ENCODE assay signal across 8 cellular contexts in genomic region chr22:18079706-18080230, GRCh38. TPM values are rescaled to one million over a fixed set of nuclear protein-coding genes. Genes with fewer than 3 reads are reported as not detected.
DNase-seq lines count a peak whose midpoint lies in the region; ATAC-seq, FAIRE-seq and TF ChIP-seq lines count a peak whose summit lies in the region.
"Had no signal": no experiment of that assay in that cellular context is flagged by ENCODE, and none has a peak within 500 bp of the region (broad histone marks: within the 10 kb centered on the region; RNA-seq: fewer than 3 reads in every experiment).

No MANE protein-coding gene starts in this region.

- peaks cover 16% of the 10 kb centered on the region for H3K4me1 ChIP-seq in Caco-2
- peaks cover 14 to 23% of the 10 kb centered on the region in 2 experiments for H3K4me1 ChIP-seq in HCT116 (ENCODE audit: control insufficient read depth in 1 of 2, insufficient read depth in 2 of 2, low read length in 2 of 2)

- no peak for FAIRE-seq in GM12891 (lab: Jason Lieb, UNC)

- no peak for TF ChIP-seq RAD21 in HCT116 (IDR thresholded peaks at IDR 0.05; ENCODE audit: low read depth)

- ATAC-seq in HCT116 (no peak), GM19455 (IDR thresholded peaks at IDR 0.05; ENCODE audit: unreplicated experiment) (no peak)
- no peak for ATAC-seq in naive thymus-derived CD8-positive, alpha-beta T cell

- no peaks in the 10 kb centered on the region for H3K9me3 Mint-ChIP-seq in Caco-2 (ENCODE audit: unreplicated experiment)
- H3K9me3 Mint-ChIP-seq in activated T-helper 2 cell treated with anti-CD3 and anti-CD28 coated beads, Interferon-gamma antibody, Interleukin-2, Interleukin-4, amounts not matched to agents 10 μg/mL and 5 μg/mL and 100 μg/mL, durations not matched to agents 14 hours and 24 hours and 36 hours = peaks cover 3% of the 10 kb centered on the region
- no peaks in the 10 kb centered on the region for H3K9me3 Mint-ChIP-seq in naive thymus-derived CD8-positive, alpha-beta T cell

- POLR2A ChIA-PET in Caco-2 (lab: Charles Lee) = no interaction called here
- POLR2A ChIA-PET in HCT116 (lab: Charles Lee) = no interaction called here
- POLR2A ChIA-PET in naive thymus-derived CD8-positive, alpha-beta T cell (lab: Charles Lee) = no interaction called here

- no peaks in the 10 kb centered on the region for H3K9me2 ChIP-seq in HCT116 (ENCODE audit: insufficient read depth)

- H3K27ac ChIP-seq in HCT116 (ENCODE audit: low read depth, low read length) = no peak overlapping the region
- H3K27ac ChIP-seq: tibial nerve had no signal

- H3K27me3 Mint-ChIP-seq in Caco-2 (ENCODE audit: insufficient read depth, unreplicated experiment) = no peaks in the 10 kb centered on the region
- H3K27me3 Mint-ChIP-seq in activated T-helper 2 cell treated with anti-CD3 and anti-CD28 coated beads, Interferon-gamma antibody, Interleukin-2, Interleukin-4, amounts not matched to agents 10 μg/mL and 5 μg/mL and 100 μg/mL, durations not matched to agents 14 hours and 24 hours and 36 hours (ENCODE audit: low read depth) = no peaks in the 10 kb centered on the region
- H3K27me3 Mint-ChIP-seq in naive thymus-derived CD8-positive, alpha-beta T cell = no peaks in the 10 kb centered on the region

- peaks cover 4% of the 10 kb centered on the region for H3K36me3 ChIP-seq in Caco-2 (ENCODE audit: control insufficient read depth, insufficient read depth, low read length)
- H3K36me3 ChIP-seq in HCT116 (ENCODE audit: control insufficient read depth in 1 of 2, insufficient read depth in 2 of 2, low read length in 2 of 2) = peaks cover 14 to 31% of the 10 kb centered on the region in 2 experiments; a peak in 3 of 4 replicates

- no peaks in the 10 kb centered on the region for H3K27me3 ChIP-seq in Caco-2 (replicated peaks; ENCODE audit: control insufficient read depth, insufficient read depth, low read length)
- no peaks in the 10 kb centered on the region for H3K27me3 ChIP-seq in HCT116 (ENCODE audit: insufficient read depth, low read length)
- H3K27me3 ChIP-seq: tibial nerve had no signal

- H3K4me1 Mint-ChIP-seq in Caco-2 (ENCODE audit: low read depth, unreplicated experiment) = peaks cover 24% of the 10 kb centered on the region
- H3K4me1 Mint-ChIP-seq in activated T-helper 2 cell treated with anti-CD3 and anti-CD28 coated beads, Interferon-gamma antibody, Interleukin-2, Interleukin-4, amounts not matched to agents 10 μg/mL and 5 μg/mL and 100 μg/mL, durations not matched to agents 14 hours and 24 hours and 36 hours (ENCODE audit: low read depth) = peaks cover 44% of the 10 kb centered on the region
- peaks cover 43 to 68% (median 57%) of the 10 kb centered on the region in 4 donors for H3K4me1 Mint-ChIP-seq in naive thymus-derived CD8-positive, alpha-beta T cell

- no peak overlapping the region for H2AFZ ChIP-seq in HCT116 (ENCODE audit: low read depth, low read length, poor library complexity, severe bottlenecking)

- H3K4me2 ChIP-seq in HCT116 (ENCODE audit: low read length) = peak overlapping the region; percentile 77; the same call in 1 of the 2 replicates

- H3K4me3 Mint-ChIP-seq in Caco-2 (ENCODE audit: unreplicated experiment) = peak overlapping the region; percentile 99
- H3K4me3 Mint-ChIP-seq in activated T-helper 2 cell treated with anti-CD3 and anti-CD28 coated beads, Interferon-gamma antibody, Interleukin-2, Interleukin-4, amounts not matched to agents 10 μg/mL and 5 μg/mL and 100 μg/mL, durations not matched to agents 14 hours and 24 hours and 36 hours (ENCODE audit: low read depth) = peak overlapping the region; percentile 93
- peak overlapping the region; percentile 45 to 98 (median 88) for H3K4me3 Mint-ChIP-seq in naive thymus-derived CD8-positive, alpha-beta T cell

- intact Hi-C loops in Caco-2 (cut with micrococcal nuclease; ENCODE audit: unreplicated experiment) = loop anchor here (5.0 kb wide), 4 partner anchors 57 to 522 kb away; partner anchors contain the start of gene MICAL3
- intact Hi-C loops in HCT116 (cut with micrococcal nuclease) = no loop called here
- intact Hi-C loops in activated T-helper 2 cell treated with anti-CD3 and anti-CD28 coated beads, Interferon-gamma antibody, Interleukin-2, Interleukin-4, amounts not matched to agents 10 μg/mL and 5 μg/mL and 100 μg/mL, durations not matched to agents 14 hours and 24 hours and 36 hours (cut with micrococcal nuclease) = loop anchor here (5.0 kb wide), 2 partner anchors 33 to 312 kb away; partner anchors contain the start of gene TUBA8

- no peaks in the 10 kb centered on the region for H4K20me1 ChIP-seq in HCT116 (ENCODE audit: insufficient read depth)

- no peak overlapping the region for H3K27ac Mint-ChIP-seq in Caco-2 (ENCODE audit: unreplicated experiment)
- no peak overlapping the region for H3K27ac Mint-ChIP-seq in activated T-helper 2 cell treated with anti-CD3 and anti-CD28 coated beads, Interferon-gamma antibody, Interleukin-2, Interleukin-4, amounts not matched to agents 10 μg/mL and 5 μg/mL and 100 μg/mL, durations not matched to agents 14 hours and 24 hours and 36 hours
- H3K27ac Mint-ChIP-seq in naive thymus-derived CD8-positive, alpha-beta T cell = peak overlapping the region in 9 of 10 donors; percentile 9 to 77 (median 49)

- TF ChIP-seq CTCF in Caco-2 (IDR thresholded peaks at IDR 0.05; ENCODE audit: insufficient read depth in 1 of 2, low read depth in 1 of 2, low read length in 1 of 2, severe bottlenecking in 1 of 2, unreplicated experiment in 1 of 2) (no peak), HCT116 (IDR thresholded peaks at IDR 0.05 in 2 of 3, conservative IDR thresholded peaks at IDR 0.05 in 1 of 3; ENCODE audit: borderline replicate concordance in 1 of 3, insufficient read depth in 1 of 3, low read depth in 2 of 3, low read length in 2 of 3) (no peak)

- H3K9me3 ChIP-seq in Caco-2 (no peaks in the 10 kb centered on the region), HCT116 (ENCODE audit: control insufficient read depth in 1 of 2, insufficient read depth in 1 of 2, low read depth in 1 of 2, low read length in 2 of 2) (no peaks in the 10 kb centered on the region)
- H3K9me3 ChIP-seq: tibial nerve had no signal

- RAD21 ChIA-PET in HCT116 (lab: Charles Lee; ENCODE audit: low non-redundant PET in 1 of 2, low total read pairs in 2 of 2, uncharacterized antibody in 2 of 2, unreplicated experiment in 2 of 2) = no interaction called here

- TF ChIP-seq POLR2A in HCT116 (IDR thresholded peaks at IDR 0.05; ENCODE audit: borderline replicate concordance, extremely low read depth, insufficient read depth, insufficient read length) (no peak), GM12891 (IDR thresholded peaks at IDR 0.05; ENCODE audit: low read depth, low read length) (no peak)

- no peak overlapping the region for H3K9ac ChIP-seq in HCT116 (ENCODE audit: low read length)

- DNase-seq in Caco-2 (no peak), HCT116 (ENCODE audit: low read depth, low spot score) (no peak), iPS-NIHi7 (ENCODE audit: extremely low spot score) (no peak), GM12891 (ENCODE audit: insufficient read length, low spot score) (no peak)
- DNase-seq in activated T-helper 2 cell treated with anti-CD3 and anti-CD28 coated beads, Interferon-gamma antibody, Interleukin-2, Interleukin-4, amounts not matched to agents 10 μg/mL and 5 μg/mL and 100 μg/mL, durations not matched to agents 14 hours and 24 hours and 36 hours (ENCODE audit: low spot score) = no peak
- no peak for DNase-seq in naive thymus-derived CD8-positive, alpha-beta T cell

- no peak overlapping the region for H3K4me3 ChIP-seq in Caco-2 (ENCODE audit: low read depth, low read length)
- no peak overlapping the region for H3K4me3 ChIP-seq in HCT116 (replicated peaks in 1 of 2; ENCODE audit: low read depth in 1 of 2, low read length in 2 of 2)

- no TSS peak for BruUV-seq in Caco-2 (replicated peaks; lab: Mats Ljungman, UMichigan)
- BruUV-seq in HCT116 (replicated peaks; lab: Mats Ljungman, UMichigan) = no TSS peak

- H3K79me2 ChIP-seq in HCT116 (ENCODE audit: insufficient read depth, low read length) = peaks cover 51% of the 10 kb centered on the region

- peaks cover 59% of the 10 kb centered on the region for H3K36me3 Mint-ChIP-seq in Caco-2 (ENCODE audit: insufficient read depth, unreplicated experiment)
- H3K36me3 Mint-ChIP-seq in activated T-helper 2 cell treated with anti-CD3 and anti-CD28 coated beads, Interferon-gamma antibody, Interleukin-2, Interleukin-4, amounts not matched to agents 10 μg/mL and 5 μg/mL and 100 μg/mL, durations not matched to agents 14 hours and 24 hours and 36 hours (ENCODE audit: low read depth) = peaks cover 54% of the 10 kb centered on the region
- H3K36me3 Mint-ChIP-seq in naive thymus-derived CD8-positive, alpha-beta T cell = peaks cover 5 to 58% (median 15%) of the 10 kb centered on the region in 3 donors

- CTCF ChIA-PET in Caco-2 (lab: Charles Lee) = interaction anchor here (0.9 kb wide), 1 partner anchor 23 kb away, joined by 6 read pairs; no protein-coding TSS in a partner anchor
- CTCF ChIA-PET in HCT116 (lab: Charles Lee) = interaction anchor here (1.6 kb wide), 1 partner anchor 55 kb away, joined by 3 read pairs; the partner anchor contains the start of gene MICAL3

RNA-seq across cellular contexts. Expression of gene PEX26, which starts 2.0 kb away (rescaled TPM):
- total RNA-seq in Caco-2 (2022) (37.9 and 40.6 TPM in 2 replicates), HCT116 (2021; ENCODE audit: unreplicated experiment) (26.4 TPM)
- polyA plus RNA-seq in HCT116 (2012) = 13.0 and 14.9 TPM in 2 replicates
- total RNA-seq in activated T-helper 2 cell treated with anti-CD3 and anti-CD28 coated beads, Interferon-gamma antibody, Interleukin-2, Interleukin-4, amounts not matched to agents 10 μg/mL and 5 μg/mL and 100 μg/mL, durations not matched to agents 14 hours and 24 hours and 36 hours = 47.3 and 47.8 TPM in 2 replicates
- 10 to 100 TPM; 39.3 to 41.2 TPM for total RNA-seq in naive thymus-derived CD8-positive, alpha-beta T cell
- polyA plus RNA-seq in naive thymus-derived CD8-positive, alpha-beta T cell = 1 to 10 TPM; 2.6 to 4.5 (median 3.8) TPM
- 25.1 TPM for polyA plus RNA-seq in GM12891 (2012; ENCODE audit: low read depth, missing spikeins)

RNA-seq across cellular contexts. Expression of gene TUBA8, which starts 30.8 kb away (rescaled TPM):
- total RNA-seq in Caco-2 (2022) (0.56 and 0.73 TPM in 2 replicates), HCT116 (2021; ENCODE audit: unreplicated experiment) (2.3 TPM)
- polyA plus RNA-seq in HCT116 (2012) = 0.91 and 1.1 TPM in 2 replicates
- 1.8 and 2.3 TPM in 2 replicates for total RNA-seq in activated T-helper 2 cell treated with anti-CD3 and anti-CD28 coated beads, Interferon-gamma antibody, Interleukin-2, Interleukin-4, amounts not matched to agents 10 μg/mL and 5 μg/mL and 100 μg/mL, durations not matched to agents 14 hours and 24 hours and 36 hours
- 1 to 10 TPM; 2.9 to 3.9 TPM for total RNA-seq in naive thymus-derived CD8-positive, alpha-beta T cell
- polyA plus RNA-seq in naive thymus-derived CD8-positive, alpha-beta T cell = 1 to 10 TPM in 1 of 3 donors, under 1 TPM in 1, not detected in 1; 0.80 to 1.3 TPM
- 17.9 TPM for polyA plus RNA-seq in GM12891 (2012; ENCODE audit: low read depth, missing spikeins)

RNA-seq across cellular contexts. Expression of gene MICAL3, which starts 55.4 kb away (rescaled TPM):
- total RNA-seq in Caco-2 (2022) (65.6 and 74.0 TPM in 2 replicates), HCT116 (2021; ENCODE audit: unreplicated experiment) (30.8 TPM)
- 12.7 and 14.8 TPM in 2 replicates for polyA plus RNA-seq in HCT116 (2012)
- total RNA-seq in activated T-helper 2 cell treated with anti-CD3 and anti-CD28 coated beads, Interferon-gamma antibody, Interleukin-2, Interleukin-4, amounts not matched to agents 10 μg/mL and 5 μg/mL and 100 μg/mL, durations not matched to agents 14 hours and 24 hours and 36 hours = 40.6 and 41.8 TPM in 2 replicates
- 10 to 100 TPM; 20.8 to 27.3 TPM for total RNA-seq in naive thymus-derived CD8-positive, alpha-beta T cell
- polyA plus RNA-seq in naive thymus-derived CD8-positive, alpha-beta T cell = 1 to 10 TPM in 2 of 3 donors, under 1 TPM in 1; 0.90 to 1.3 (median 1.2) TPM
- 21.0 TPM for polyA plus RNA-seq in GM12891 (2012; ENCODE audit: low read depth, missing spikeins)

Comparison
In these comparisons a context has a peak if more than half of its experiments do, and no peak if none do; other contexts are left out.
1. H3K27ac Mint-ChIP-seq: peak in naive thymus-derived CD8-positive, alpha-beta T cell (9 of 10); none in Caco-2 (single experiment) and activated T-helper 2 cell treated with anti-CD3 and anti-CD28 coated beads, Interferon-gamma antibody, Interleukin-2, Interleukin-4, amounts not matched to agents 10 μg/mL and 5 μg/mL and 100 μg/mL, durations not matched to agents 14 hours and 24 hours and 36 hours (single experiment).
2. Peak in every context shown above with its lines, with median percentiles within 50 percentile points of each other: H3K4me3 Mint-ChIP-seq.